ENCODE assay signal across 6 cellular contexts in the genomic region with DNA sequence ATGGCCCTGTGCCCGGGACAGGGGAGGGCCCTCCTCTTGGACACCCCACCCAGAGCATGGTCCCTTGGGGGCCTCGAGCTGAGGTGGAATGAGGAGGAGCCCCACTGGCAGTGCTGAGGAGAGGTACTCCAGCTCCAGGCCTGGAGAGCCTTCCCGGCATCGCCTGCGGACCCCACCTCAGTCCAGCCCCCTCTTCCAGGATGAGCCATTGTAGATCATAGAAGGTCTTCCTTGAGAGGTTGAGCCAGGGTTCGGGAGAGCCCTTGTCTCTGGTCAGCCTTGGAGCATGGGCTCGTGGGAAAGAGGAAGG.
"Had no signal": no experiment of that assay in that cellular context is flagged by ENCODE, and none has a peak within 500 bp of the region (broad histone marks: within the 10 kb centered on the region; RNA-seq: fewer than 3 reads in every experiment).

No MANE protein-coding gene starts in this region.

- FAIRE-seq: HTR-8/SVneo, K562 had no signal

- H3K4me3 ChIP-seq: GM23338, K562 had no signal

- DNase-seq: HCEC 1CT, IMR-90, KG1 had no signal
